In the genomic region with DNA sequence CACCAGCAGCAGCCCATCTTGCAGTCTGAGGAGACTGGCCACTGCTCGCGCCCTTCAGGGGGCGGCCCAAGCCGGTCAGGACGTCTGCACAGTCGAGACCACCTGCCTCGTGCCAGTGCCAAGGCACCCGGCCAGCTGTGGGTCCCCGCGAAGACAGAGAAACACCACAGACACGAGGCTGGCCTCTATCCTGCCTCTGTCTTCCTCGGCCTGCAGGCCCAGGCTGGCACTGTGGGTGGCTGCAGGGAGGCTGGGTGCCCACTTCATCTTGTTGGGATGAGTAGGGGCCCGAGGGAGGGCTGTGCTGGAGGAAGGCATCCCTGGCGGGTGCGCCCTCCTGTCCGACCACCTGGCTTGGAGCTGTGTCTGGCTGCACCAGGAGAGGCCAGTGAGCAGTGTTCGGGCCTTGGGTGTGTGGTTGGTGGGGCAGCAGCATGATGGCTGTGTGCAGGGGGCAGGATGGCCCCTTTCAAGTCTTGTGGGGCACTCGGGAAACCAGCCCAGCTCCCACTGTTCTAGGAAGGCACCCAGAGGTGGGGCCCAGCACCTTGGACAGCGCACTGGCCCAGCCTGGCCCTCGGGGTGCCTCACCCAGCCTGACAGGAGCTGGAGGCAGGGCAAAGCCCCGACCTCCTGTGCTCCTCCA, we compare ENCODE assay signal across 12 cellular contexts. TPM values are rescaled to one million over a fixed set of nuclear protein-coding genes. Genes with fewer than 3 reads are reported as not detected.
DNase-seq lines count a peak whose midpoint lies in the region; ATAC-seq, FAIRE-seq and TF ChIP-seq lines count a peak whose summit lies in the region.
"Had no signal": no experiment of that assay in that cellular context is flagged by ENCODE, and none has a peak within 500 bp of the region (broad histone marks: within the 10 kb centered on the region; RNA-seq: fewer than 3 reads in every experiment).

No MANE protein-coding gene starts in this region.

- H3K36me3 ChIP-seq in Karpas-422 (ENCODE audit: insufficient read depth, low read length) (no peaks in the 10 kb centered on the region), adipocyte (ENCODE audit: control insufficient read depth, insufficient read depth, low read length, severe bottlenecking) (no peaks in the 10 kb centered on the region), mucosa of descending colon (ENCODE audit: low read depth) (no peaks in the 10 kb centered on the region), mesendoderm (ENCODE audit: control insufficient read depth, insufficient read depth, low read length) (no peaks in the 10 kb centered on the region)

- H3K36me3 Mint-ChIP-seq in Calu3 (ENCODE audit: insufficient read depth, unreplicated experiment), result no peaks in the 10 kb centered on the region

- H3K4me3 ChIP-seq in Karpas-422 (ENCODE audit: low read length) (no peak overlapping the region), adipocyte (ENCODE audit: low read length) (no peak overlapping the region), mucosa of descending colon (no peak overlapping the region), mesendoderm (ENCODE audit: low read length) (no peak overlapping the region)

- H3K27me3 Mint-ChIP-seq in Calu3 (ENCODE audit: unreplicated experiment), result peaks cover 15% of the 10 kb centered on the region

- H4K5ac ChIP-seq in mesendoderm (ENCODE audit: low read length), result no peak overlapping the region

- no peak overlapping the region for H3K23ac ChIP-seq in mesendoderm (ENCODE audit: low read length)

- no peak overlapping the region for H3K27ac Mint-ChIP-seq in Calu3 (ENCODE audit: unreplicated experiment)
- H3K27ac Mint-ChIP-seq: stimulated activated naive CD8-positive, alpha-beta T cell treated with anti-CD3 and anti-CD28 coated beads, Interleukin-15, Interleukin-2, amounts not matched to agents 100 ng/mL and 50 ng/mL, for 24 hours had no signal

- no peak overlapping the region for H2BK120ac ChIP-seq in mesendoderm (ENCODE audit: low read depth, low read length)

- H3K9me2 ChIP-seq in Karpas-422 (replicated peaks; ENCODE audit: insufficient read depth, low read length), result no peaks in the 10 kb centered on the region

- no peak overlapping the region for H3K18ac ChIP-seq in mesendoderm (ENCODE audit: low read length)

- intact Hi-C loops in Calu3 (cut with micrococcal nuclease; ENCODE audit: unreplicated experiment) (no loop called here), mucosa of descending colon (cut with DNase I, micrococcal nuclease) (no loop called here)

- WGBS in mesendoderm (ENCODE audit: extremely low coverage, insufficient coverage, low lambda C conversion rate), result no CpG with 5 or more reads among the region's 21 CpGs

- no peak overlapping the region for H2BK5ac ChIP-seq in mesendoderm (ENCODE audit: low read length)

- H3K79me2 ChIP-seq in Karpas-422 (ENCODE audit: low read length) (no peaks in the 10 kb centered on the region), mesendoderm (ENCODE audit: control insufficient read depth, insufficient read depth, low read length) (no peaks in the 10 kb centered on the region)

- CTCF ChIA-PET in Calu3 (lab: Charles Lee), result interaction anchor here (0.6 kb wide), 1 partner anchor 12 kb away, joined by 3 read pairs; no protein-coding TSS in a partner anchor

- no peaks in the 10 kb centered on the region for H3K9me3 ChIP-seq in Karpas-422 (ENCODE audit: low read length)
- no peaks in the 10 kb centered on the region for H3K9me3 ChIP-seq in adipocyte (ENCODE audit: control insufficient read depth, low read length)
- no peaks in the 10 kb centered on the region for H3K9me3 ChIP-seq in mucosa of descending colon

- H2AK5ac ChIP-seq in mesendoderm (ENCODE audit: low read length), result no peak overlapping the region

- no peaks in the 10 kb centered on the region for H3K27me3 ChIP-seq in Karpas-422 (ENCODE audit: low read length)
- peaks cover 1% of the 10 kb centered on the region for H3K27me3 ChIP-seq in adipocyte (replicated peaks; ENCODE audit: control insufficient read depth, insufficient read depth, low read length)
- no peaks in the 10 kb centered on the region for H3K27me3 ChIP-seq in mesendoderm (ENCODE audit: insufficient read depth, low read length, poor library complexity)

- H2AFZ ChIP-seq in Karpas-422 (ENCODE audit: low read length), result no peak overlapping the region

- H3K4me1 ChIP-seq in Karpas-422 (ENCODE audit: low read length) (no peaks in the 10 kb centered on the region), adipocyte (ENCODE audit: control insufficient read depth, insufficient read depth, low read length) (no peaks in the 10 kb centered on the region), mucosa of descending colon (ENCODE audit: low read depth) (no peaks in the 10 kb centered on the region), mesendoderm (ENCODE audit: control insufficient read depth, low read depth, low read length) (no peaks in the 10 kb centered on the region)

- H3K4me2 ChIP-seq in Karpas-422 (ENCODE audit: low read depth, low read length, poor library complexity, severe bottlenecking) (no peak overlapping the region), mesendoderm (ENCODE audit: low read length) (no peak overlapping the region)

- no peaks in the 10 kb centered on the region for H3K79me1 ChIP-seq in mesendoderm (ENCODE audit: low read length)

- H4K8ac ChIP-seq in mesendoderm (ENCODE audit: low read depth, low read length), result no peak overlapping the region

- no peak overlapping the region for H3K9ac ChIP-seq in Karpas-422 (ENCODE audit: low read length)
- no peak overlapping the region for H3K9ac ChIP-seq in adipocyte (ENCODE audit: low read length)
- no peak overlapping the region for H3K9ac ChIP-seq in mesendoderm (ENCODE audit: low read length)

- no peak overlapping the region for H3K27ac ChIP-seq in Karpas-422 (ENCODE audit: low read length)
- H3K27ac ChIP-seq in mesendoderm (ENCODE audit: low read depth, low read length), result no peak overlapping the region

- H4K20me1 ChIP-seq in Karpas-422 (ENCODE audit: insufficient read depth, low read depth, low read length), result no peaks in the 10 kb centered on the region

- no peak overlapping the region for H3K4ac ChIP-seq in mesendoderm (ENCODE audit: low read depth, low read length)

- H3K4me1 Mint-ChIP-seq in Calu3 (ENCODE audit: low read depth, unreplicated experiment), result no peaks in the 10 kb centered on the region

- TF ChIP-seq CTCF in Calu3 (IDR thresholded peaks at IDR 0.05; ENCODE audit: unreplicated experiment) (no peak), mucosa of descending colon (IDR thresholded peaks at IDR 0.05) (no peak), D721Med (IDR thresholded peaks at IDR 0.05; ENCODE audit: insufficient read depth, missing control alignments) (no peak)

- FAIRE-seq in D721Med (lab: Jason Lieb, UNC), result no peak
- FAIRE-seq: astrocyte, GM19239, TTC549 had no signal

- H3K56ac ChIP-seq in mesendoderm (ENCODE audit: low read length), result no peak overlapping the region

- no peaks in the 10 kb centered on the region for H3K9me3 Mint-ChIP-seq in Calu3 (ENCODE audit: low read depth, unreplicated experiment)

- no peak overlapping the region for H2BK15ac ChIP-seq in mesendoderm (replicated peaks; ENCODE audit: low read depth)

- H3K4me3 Mint-ChIP-seq in Calu3 (ENCODE audit: low read depth, unreplicated experiment), result no peak overlapping the region
- H3K4me3 Mint-ChIP-seq: stimulated activated naive CD8-positive, alpha-beta T cell treated with anti-CD3 and anti-CD28 coated beads, Interleukin-15, Interleukin-2, amounts not matched to agents 100 ng/mL and 50 ng/mL, for 24 hours had no signal

- DNase-seq in Calu3 (peak; percentile 39), Karpas-422 (peak; percentile 71), adipocyte (ENCODE audit: low read depth) (peak; percentile 31), mucosa of descending colon (peak; percentile 34 to 55 (median 53)), pons (ENCODE audit: low spot score) (no peak), mesendoderm (no peak), D721Med (ENCODE audit: insufficient read length, low spot score) (no peak)

- ATAC-seq in mucosa of descending colon, result peak; percentile 29
- ATAC-seq in esophagus mucosa, result no peak

- no TSS peak for BruUV-seq in Calu3 (replicated peaks; lab: Mats Ljungman, UMichigan)

RNA-seq across cellular contexts. Expression of a gene that starts 7.3 kb away (rescaled TPM):
- total RNA-seq in Calu3 (2022), result 0.17 TPM in 1 of 2 replicates, not detected in the other
- total RNA-seq in Karpas-422 (2014; rRNA removed; shearing (Covaris generic); ENCODE audit: low replicate concordance), result 0.11 TPM in 1 of 2 replicates, not detected in the other
- total RNA-seq in mucosa of descending colon, result 1 to 10 TPM in 1 of 3 donors, under 1 TPM in 2; 0.46 to 1.3 (median 0.55) TPM
- 1.6 TPM for total RNA-seq in esophagus mucosa
- 5.6 TPM for polyA plus RNA-seq in mesendoderm (2013, experiment 1 of 2)
- polyA plus RNA-seq in mesendoderm (2013, experiment 2 of 2), result 5.8 TPM

Comparison
In these comparisons a context has a peak if more than half of its experiments do, and no peak if none do; other contexts are left out.
1. DNase-seq: peak in Calu3 (single experiment), Karpas-422 (single experiment), adipocyte (single experiment) and mucosa of descending colon (3 of 3); none in pons (single experiment), mesendoderm (single experiment) and D721Med (single experiment).